In genomic region chr7:137986252-137987010, GRCh38 we compare ENCODE assay signal across 10 cellular contexts. TPM values are rescaled to one million over a fixed set of nuclear protein-coding genes. Genes with fewer than 3 reads are reported as not detected.
A peak's percentile ranks its signal among the peaks of the same experiment; 100 is the strongest.
DNase-seq lines count a peak whose midpoint lies in the region; ATAC-seq and TF ChIP-seq lines count a peak whose summit lies in the region.
"Had no signal": no experiment of that assay in that cellular context is flagged by ENCODE, and none has a peak within 500 bp of the region (broad histone marks: within the 10 kb centered on the region; RNA-seq: fewer than 3 reads in every experiment).

No MANE protein-coding gene starts in this region.

- H3K79me2 ChIP-seq in OCI-LY1 (ENCODE audit: insufficient read depth, low read length) (no peaks in the 10 kb centered on the region), osteoblast (ENCODE audit: insufficient read depth, low read length) (peaks cover 90% of the 10 kb centered on the region)

- H3K4me2 ChIP-seq in OCI-LY1 (ENCODE audit: low read length) (no peak overlapping the region), osteoblast (ENCODE audit: insufficient read depth, low read length) (peak overlapping the region; percentile 68)

- H3K9ac ChIP-seq in OCI-LY1 (ENCODE audit: low read length), result no peak overlapping the region

- H3K9me3 ChIP-seq in OCI-LY1 (ENCODE audit: low read length) (no peaks in the 10 kb centered on the region), osteoblast (ENCODE audit: low read depth, low read length) (no peaks in the 10 kb centered on the region)

- no peaks in the 10 kb centered on the region for H3F3A ChIP-seq in OCI-LY1 (ENCODE audit: insufficient read depth, low read length)

- H2AFZ ChIP-seq in OCI-LY1 (ENCODE audit: low read length) (no peak overlapping the region), osteoblast (ENCODE audit: low read length) (no peak overlapping the region)

- ATAC-seq in HG03432 (IDR thresholded peaks at IDR 0.05; ENCODE audit: unreplicated experiment) (no peak), HG02642 (IDR thresholded peaks at IDR 0.05; ENCODE audit: poor library complexity, unreplicated experiment) (no peak)
- ATAC-seq: PC-3 had no signal

- H4K20me1 ChIP-seq in OCI-LY1 (ENCODE audit: insufficient read depth, low read length) (no peaks in the 10 kb centered on the region), osteoblast (ENCODE audit: insufficient read depth, low read length) (no peaks in the 10 kb centered on the region)

- no peaks in the 10 kb centered on the region for H3K9me2 ChIP-seq in OCI-LY1 (ENCODE audit: low read depth, low read length)

- H3K4me1 ChIP-seq in OCI-LY1 (ENCODE audit: insufficient read depth, low read length, severe bottlenecking), result peaks cover 11% of the 10 kb centered on the region
- H3K4me1 ChIP-seq in osteoblast (ENCODE audit: insufficient read depth, low read length), result peaks cover 91% of the 10 kb centered on the region

- peak overlapping the region; percentile 34 for H3K27ac ChIP-seq in OCI-LY1 (ENCODE audit: low read depth, low read length, poor library complexity, severe bottlenecking)
- peak overlapping the region; percentile 98 for H3K27ac ChIP-seq in osteoblast (ENCODE audit: low read depth, low read length)

- H3K27me3 ChIP-seq in OCI-LY1 (ENCODE audit: insufficient read depth, low read length), result no peaks in the 10 kb centered on the region
- H3K27me3 ChIP-seq in osteoblast (ENCODE audit: insufficient read depth, low read length), result no peaks in the 10 kb centered on the region

- TF ChIP-seq CTCF in OCI-LY1 (IDR thresholded peaks at IDR 0.05; ENCODE audit: low read length) (no peak), fibroblast of pulmonary artery (IDR thresholded peaks at IDR 0.05; ENCODE audit: low read length, missing control alignments) (no peak), osteoblast (IDR thresholded peaks at IDR 0.05; ENCODE audit: extremely low read depth, low read depth, low read length) (no peak)

- DNase-seq in AG08396 (ENCODE audit: low spot score) (peak; percentile 50), fibroblast of pulmonary artery (ENCODE audit: low read depth) (peak; percentile 92), osteoblast (ENCODE audit: insufficient read length, low spot score, missing footprints) (no peak), NCI-H128 (lab: John Stamatoyannopoulos, UW; ENCODE audit: unreplicated experiment) (no peak)
- DNase-seq in stimulated activated CD4-positive, alpha-beta T cell treated with anti-CD3 and anti-CD28 coated beads, Interleukin-1b, Interleukin-23, amount 100 ng/mL, for 48 hours, result no peak
- DNase-seq: PC-3; stimulated activated CD4-positive, alpha-beta T cell treated with anti-CD3 and anti-CD28 coated beads, Interleukin-2, amount 100 ng/mL, for 24 hours had no signal

- H3K4me3 ChIP-seq in OCI-LY1 (ENCODE audit: low read depth, low read length, poor library complexity, severe bottlenecking) (no peak overlapping the region), fibroblast of pulmonary artery (replicated peaks; ENCODE audit: low read depth, low read length) (no peak overlapping the region), osteoblast (ENCODE audit: insufficient read depth, low read length) (peak overlapping the region; percentile 43)

- no peaks in the 10 kb centered on the region for H3K36me3 ChIP-seq in OCI-LY1 (ENCODE audit: insufficient read depth, low read length)
- peaks cover 11% of the 10 kb centered on the region for H3K36me3 ChIP-seq in osteoblast (ENCODE audit: insufficient read depth, low read length)

RNA-seq across cellular contexts. Expression of gene CREB3L2, which starts 15.5 kb away (rescaled TPM):
- total RNA-seq in osteoblast, result 26.5 and 28.6 TPM in 2 replicates

Comparison
In these comparisons a context has a peak if more than half of its experiments do, and no peak if none do; other contexts are left out.
1. DNase-seq: peak in AG08396 (single experiment) and fibroblast of pulmonary artery (single experiment); none in osteoblast (single experiment), stimulated activated CD4-positive, alpha-beta T cell treated with anti-CD3 and anti-CD28 coated beads, Interleukin-1b, Interleukin-23, amount 100 ng/mL, for 48 hours (single experiment) and NCI-H128 (single experiment).